Comparison of ENCODE assay signal across 19 cellular contexts in the genomic region with DNA sequence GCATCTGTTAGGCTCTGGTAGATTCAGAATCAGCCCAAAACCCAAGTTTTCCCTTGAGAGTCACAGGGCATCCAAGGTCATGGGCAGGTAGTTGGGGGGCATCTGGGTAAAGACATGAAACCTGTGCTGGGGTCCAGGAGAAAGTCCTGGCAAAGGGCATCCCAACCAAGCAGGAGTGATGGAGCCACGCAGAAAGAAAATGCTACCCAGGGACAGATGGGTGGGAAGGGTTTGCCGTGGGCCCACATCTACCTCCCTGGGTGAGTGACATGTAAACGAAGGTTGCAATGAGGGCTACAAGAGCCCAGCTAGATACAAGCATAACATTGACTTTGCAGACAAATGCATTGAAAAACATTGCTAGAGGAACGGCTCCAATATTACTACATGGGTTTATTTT.
A peak's percentile ranks its signal among the peaks of the same experiment; 100 is the strongest.
DNase-seq lines count a peak whose midpoint lies in the region; ATAC-seq and TF ChIP-seq lines count a peak whose summit lies in the region.
"Had no signal": no experiment of that assay in that cellular context is flagged by ENCODE, and none has a peak within 500 bp of the region (broad histone marks: within the 10 kb centered on the region; RNA-seq: fewer than 3 reads in every experiment).

No MANE protein-coding gene starts in this region.

- H3K9me3 ChIP-seq in esophagus muscularis mucosa = peaks cover 0 to 15% (median 7%) of the 10 kb centered on the region in 4 donors

- no peak for ATAC-seq in HG03025 (IDR thresholded peaks at IDR 0.05; ENCODE audit: low FRiP score, unreplicated experiment)
- ATAC-seq: CD8-positive, alpha-beta T cell had no signal

- H3K4me3 Mint-ChIP-seq in osteocyte (ENCODE audit: unreplicated experiment) = no peak overlapping the region
- H3K4me3 Mint-ChIP-seq: B cell; CD4-positive, alpha-beta T cell; CD8-positive, alpha-beta T cell had no signal

- H3K27ac Mint-ChIP-seq in osteocyte (ENCODE audit: unreplicated experiment) = no peak overlapping the region
- H3K27ac Mint-ChIP-seq: B cell; CD4-positive, alpha-beta T cell; CD8-positive, alpha-beta T cell had no signal

- DNase-seq in esophagus muscularis mucosa (ENCODE audit: extremely low spot score) = peak; percentile 70
- peak; percentile 27 for DNase-seq in osteocyte (ENCODE audit: extremely low spot score, unreplicated experiment)
- no peak for DNase-seq in SHP77 treated with DMSO at 0.1 percent for 48 hours (lab: John Stamatoyannopoulos, UW)
- DNase-seq in activated CD4-positive, CD25-positive, alpha-beta regulatory T cell treated with anti-CD3 and anti-CD28 coated beads, Interleukin-2, amount 50 U/mL, for 72 hours = no peak
- DNase-seq: 8988T; AML-193; Caco-2; Calu3; CD4-positive, alpha-beta T cell; CD8-positive, alpha-beta T cell; DMS 273 treated with DMSO at 0.1 percent for 48 hours; DMS153; DMS53; DMS79 treated with DMSO at 0.1 percent for 48 hours; GF-D8 had no signal

- intact Hi-C loops in esophagus muscularis mucosa (cut with DNase I) = no loop called here

- H3K4me3 ChIP-seq in esophagus muscularis mucosa = no peak overlapping the region
- H3K4me3 ChIP-seq: BLaER1 treated with 17β-estradiol and CSF1 and Interleukin-3, amounts not matched to agents 10 nM and 100 nM had no signal

- WGBS in esophagus muscularis mucosa = 82% methylated on average over 4 of the region's 4 CpGs

- TF ChIP-seq CTCF in esophagus muscularis mucosa (IDR thresholded peaks at IDR 0.05) = no peak
- no peak for TF ChIP-seq CTCF in osteocyte (IDR thresholded peaks at IDR 0.05)

- no peaks in the 10 kb centered on the region for H3K27me3 Mint-ChIP-seq in osteocyte (ENCODE audit: unreplicated experiment)
- H3K27me3 Mint-ChIP-seq: B cell had no signal

- no peak for TF ChIP-seq POLR2A in esophagus muscularis mucosa (IDR thresholded peaks at IDR 0.05; ENCODE audit: low read depth)

- no peaks in the 10 kb centered on the region for H3K4me1 Mint-ChIP-seq in osteocyte (ENCODE audit: unreplicated experiment)

- no peaks in the 10 kb centered on the region for H3K36me3 Mint-ChIP-seq in osteocyte (ENCODE audit: unreplicated experiment)
- H3K36me3 Mint-ChIP-seq: CD8-positive, alpha-beta T cell had no signal

- no peak for TF ChIP-seq EP300 in esophagus muscularis mucosa (IDR thresholded peaks at IDR 0.05)

- no peaks in the 10 kb centered on the region for H3K36me3 ChIP-seq in esophagus muscularis mucosa
- H3K36me3 ChIP-seq: BLaER1 treated with 17β-estradiol and CSF1 and Interleukin-3, amounts not matched to agents 10 nM and 100 nM had no signal

- H3K4me1 ChIP-seq in esophagus muscularis mucosa = no peaks in the 10 kb centered on the region
- H3K4me1 ChIP-seq: Caco-2 had no signal

- peaks cover 6% of the 10 kb centered on the region for H3K9me3 Mint-ChIP-seq in osteocyte (ENCODE audit: unreplicated experiment)

- no peaks in the 10 kb centered on the region for H3K27me3 ChIP-seq in esophagus muscularis mucosa
- H3K27me3 ChIP-seq: BLaER1 treated with 17β-estradiol and CSF1 and Interleukin-3, amounts not matched to agents 10 nM and 100 nM had no signal

- H3K27ac ChIP-seq in esophagus muscularis mucosa (replicated peaks in 1 of 4) = no peak overlapping the region
- H3K27ac ChIP-seq: BLaER1 treated with 17β-estradiol and CSF1 and Interleukin-3, amounts not matched to agents 10 nM and 100 nM; C4-2B had no signal

Comparison
In these comparisons a context has a peak if more than half of its experiments do, and no peak if none do; other contexts are left out.
1. DNase-seq: peak in esophagus muscularis mucosa (single experiment) and osteocyte (single experiment); none in SHP77 treated with DMSO at 0.1 percent for 48 hours (single experiment) and activated CD4-positive, CD25-positive, alpha-beta regulatory T cell treated with anti-CD3 and anti-CD28 coated beads, Interleukin-2, amount 50 U/mL, for 72 hours (single experiment).